In the genomic region with DNA sequence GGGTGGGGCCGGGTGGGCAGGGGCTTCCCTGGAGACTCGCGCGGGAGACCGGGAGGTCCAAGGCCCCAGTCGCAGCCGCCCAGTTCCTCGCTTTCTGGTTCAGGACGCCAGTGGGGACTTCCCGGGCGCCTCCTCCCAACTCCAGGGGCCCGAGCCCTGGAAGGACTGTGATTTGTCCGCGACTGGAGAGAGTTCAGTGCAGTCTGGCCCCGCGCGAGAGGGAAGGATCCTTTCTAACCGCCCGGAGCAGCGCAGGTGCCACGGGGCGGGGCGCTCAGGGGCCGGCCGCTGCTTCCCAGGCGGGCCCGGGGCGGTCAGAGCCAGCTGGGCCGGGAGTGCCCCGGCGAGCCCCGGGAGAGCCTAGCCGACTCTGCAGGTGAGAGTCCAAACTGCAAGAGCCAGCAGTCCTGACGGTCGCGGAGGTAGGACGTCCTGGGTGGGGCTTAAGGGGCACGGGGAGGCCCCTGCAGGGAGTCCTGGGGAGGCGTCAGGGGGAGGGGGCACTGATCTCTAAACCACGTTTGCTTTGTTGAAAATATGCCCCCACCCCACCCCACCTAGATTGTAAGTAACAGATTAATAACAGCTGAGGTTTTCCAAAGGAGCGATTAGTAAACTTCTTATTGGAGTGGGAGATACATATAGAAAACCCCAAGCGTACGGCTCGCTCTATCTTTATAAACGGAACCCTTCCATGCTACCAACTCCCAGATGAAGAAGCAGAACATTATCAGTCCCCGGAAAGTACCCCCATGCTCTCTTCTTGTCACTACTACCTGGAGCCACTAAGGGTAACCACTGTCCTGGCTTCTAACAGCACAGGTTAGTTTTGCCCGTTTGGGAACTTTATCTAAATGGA, we compare ENCODE assay signal across 13 cellular contexts. TPM values are rescaled to one million over a fixed set of nuclear protein-coding genes. Genes with fewer than 3 reads are reported as not detected.
DNase-seq lines count a peak whose midpoint lies in the region; ATAC-seq and TF ChIP-seq lines count a peak whose summit lies in the region.
"Had no signal": no experiment of that assay in that cellular context is flagged by ENCODE, and none has a peak within 500 bp of the region (broad histone marks: within the 10 kb centered on the region; RNA-seq: fewer than 3 reads in every experiment).

No MANE protein-coding gene starts in this region.

- peaks cover 93% of the 10 kb centered on the region for H3K27me3 Mint-ChIP-seq in activated T-cell treated with anti-CD3 and anti-CD28 coated beads, Interleukin-2, amount 50 U/mL, for 24 hours

- 8 to 12% methylated on average over 9 to 15 of the region's 47 CpGs for WGBS in thyroid gland, 2 donors
- WGBS in tibial nerve, 2 donors, result 6 to 7% methylated on average over 27 to 39 of the region's 47 CpGs

- peak; percentile 94 for ATAC-seq in left lobe of liver
- ATAC-seq in GM18909 (IDR thresholded peaks at IDR 0.05; ENCODE audit: poor library complexity, unreplicated experiment), result no peak

- H3K27ac Mint-ChIP-seq in activated T-cell treated with anti-CD3 and anti-CD28 coated beads, Interleukin-2, amount 50 U/mL, for 24 hours, result no peak overlapping the region
- H3K27ac Mint-ChIP-seq: nephron had no signal

- no peaks in the 10 kb centered on the region for H3K9me3 Mint-ChIP-seq in activated T-cell treated with anti-CD3 and anti-CD28 coated beads, Interleukin-2, amount 50 U/mL, for 24 hours

- H3K27ac ChIP-seq in VCaP, result peak overlapping the region; percentile 48; the same call in 1 of the 2 replicates
- no peak overlapping the region for H3K27ac ChIP-seq in thyroid gland
- H3K27ac ChIP-seq in tibial nerve, result no peak overlapping the region
- H3K27ac ChIP-seq: brain microvascular endothelial cell had no signal

- intact Hi-C loops in thyroid gland (cut with DNase I), result no loop called here

- H3K4me3 ChIP-seq in thyroid gland (replicated peaks in 1 of 3), result peak overlapping the region in 1 of 3 donors; percentile 10
- H3K4me3 ChIP-seq in tibial nerve, result peak overlapping the region in 1 of 4 donors; percentile 23

- H3K4me1 ChIP-seq in thyroid gland, result peaks cover 10 to 24% of the 10 kb centered on the region in 2 donors
- H3K4me1 ChIP-seq in tibial nerve, result peaks cover 0 to 29% (median 16%) of the 10 kb centered on the region in 4 donors

- TF ChIP-seq POLR2A in thyroid gland (IDR thresholded peaks at IDR 0.05) (no peak), tibial nerve (IDR thresholded peaks at IDR 0.05) (no peak)

- H3K36me3 Mint-ChIP-seq in activated T-cell treated with anti-CD3 and anti-CD28 coated beads, Interleukin-2, amount 50 U/mL, for 24 hours (ENCODE audit: low read depth), result no peaks in the 10 kb centered on the region

- H3K9me3 ChIP-seq in thyroid gland (no peaks in the 10 kb centered on the region), tibial nerve (no peaks in the 10 kb centered on the region)

- H3K36me3 ChIP-seq in thyroid gland (no peaks in the 10 kb centered on the region), tibial nerve (no peaks in the 10 kb centered on the region)
- H3K36me3 ChIP-seq: brain microvascular endothelial cell had no signal

- peaks cover 34% of the 10 kb centered on the region for H3K27me3 ChIP-seq in thyroid gland
- H3K27me3 ChIP-seq in tibial nerve, result peaks cover 2 to 98% of the 10 kb centered on the region in 2 donors

- peak; percentile 31 for DNase-seq in activated T-cell treated with anti-CD3 and anti-CD28 coated beads, Interleukin-2, amount 50 U/mL, for 24 hours
- DNase-seq in activated T-cell treated with anti-CD3 and anti-CD28 coated beads, Interleukin-2, amount 50 U/mL, for 48 hours, result no peak
- no peak for DNase-seq in left lobe of liver (ENCODE audit: low spot score)
- DNase-seq in thyroid gland, result peak; percentile 51 to 68
- no peak for DNase-seq in tibial nerve (ENCODE audit: low spot score in 2 of 2)
- DNase-seq in SKM-1 treated with dmso at 0.1 percent for 144 hours (lab: John Stamatoyannopoulos, UW; ENCODE audit: unreplicated experiment), result no peak
- DNase-seq: activated CD8-positive, alpha-beta memory T cell treated with anti-CD3 and anti-CD28 coated beads, Interleukin-2, amount 50 U/mL, for 4 hours; brain microvascular endothelial cell; foreskin melanocyte; NCI-H187 had no signal

- H3K4me3 Mint-ChIP-seq in activated T-cell treated with anti-CD3 and anti-CD28 coated beads, Interleukin-2, amount 50 U/mL, for 24 hours, result no peak overlapping the region

- peaks cover 12% of the 10 kb centered on the region for H3K4me1 Mint-ChIP-seq in activated T-cell treated with anti-CD3 and anti-CD28 coated beads, Interleukin-2, amount 50 U/mL, for 24 hours (ENCODE audit: low read depth)

- no peak; the same call in 1 of the 2 replicates for TF ChIP-seq CTCF in VCaP (conservative IDR thresholded peaks at IDR 0.05)
- peak in 1 of 6 experiments; percentile 15 for TF ChIP-seq CTCF in thyroid gland (IDR thresholded peaks at IDR 0.05)
- no peak for TF ChIP-seq CTCF in tibial nerve (IDR thresholded peaks at IDR 0.05)

- no peak for TF ChIP-seq EP300 in tibial nerve (IDR thresholded peaks at IDR 0.05)

RNA-seq across cellular contexts. Expression of a gene that starts 8.2 kb away (rescaled TPM):
- total RNA-seq in left lobe of liver (0.08 TPM), thyroid gland (1 to 10 TPM in 1 of 4 donors, not detected in 3; 3.3 TPM), tibial nerve (not detected)

Comparison
In these comparisons a context has a peak if more than half of its experiments do, and no peak if none do; other contexts are left out.
1. DNase-seq: peak in activated T-cell treated with anti-CD3 and anti-CD28 coated beads, Interleukin-2, amount 50 U/mL, for 24 hours (single experiment) and thyroid gland (2 of 2); none in activated T-cell treated with anti-CD3 and anti-CD28 coated beads, Interleukin-2, amount 50 U/mL, for 48 hours (0 of 2), left lobe of liver (single experiment), tibial nerve (0 of 2) and SKM-1 treated with dmso at 0.1 percent for 144 hours (single experiment).